Comparison of ENCODE assay signal across 1 cellular context in genomic region chr10:78972160-78972946, GRCh38.
TF ChIP-seq lines count a peak whose summit lies in the region.

No MANE protein-coding gene starts in this region.

TF ChIP-seq in SK-N-SH, 30 proteins besides CTCF, POLR2A, EP300 and RAD21 (continued from another document):
- TF ChIP-seq JUND (IDR thresholded peaks at IDR 0.05): peak; percentile 63
- TF ChIP-seq, protein P1, sequence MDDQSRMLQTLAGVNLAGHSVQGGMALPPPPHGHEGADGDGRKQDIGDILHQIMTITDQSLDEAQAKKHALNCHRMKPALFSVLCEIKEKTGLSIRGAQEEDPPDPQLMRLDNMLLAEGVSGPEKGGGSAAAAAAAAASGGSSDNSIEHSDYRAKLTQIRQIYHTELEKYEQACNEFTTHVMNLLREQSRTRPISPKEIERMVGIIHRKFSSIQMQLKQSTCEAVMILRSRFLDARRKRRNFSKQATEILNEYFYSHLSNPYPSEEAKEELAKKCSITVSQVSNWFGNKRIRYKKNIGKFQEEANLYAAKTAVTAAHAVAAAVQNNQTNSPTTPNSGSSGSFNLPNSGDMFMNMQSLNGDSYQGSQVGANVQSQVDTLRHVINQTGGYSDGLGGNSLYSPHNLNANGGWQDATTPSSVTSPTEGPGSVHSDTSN (IDR thresholded peaks at IDR 0.05): peak; percentile 62
- TF ChIP-seq POLR2AphosphoS5 (IDR thresholded peaks at IDR 0.05; ENCODE audit: low read depth, low read length): no peak
- TF ChIP-seq FOSL2 (IDR thresholded peaks at IDR 0.05; ENCODE audit: borderline replicate concordance, low read depth): peak; percentile 63; the same call in 1 of the 2 replicates
- TF ChIP-seq RFX5 (IDR thresholded peaks at IDR 0.05; ENCODE audit: low read length): no peak
- no peak for TF ChIP-seq EZH2phosphoT487 (IDR thresholded peaks at IDR 0.05; ENCODE audit: borderline replicate concordance, low read depth)
- peak; percentile 59 for TF ChIP-seq NFIC (IDR thresholded peaks at IDR 0.05; ENCODE audit: borderline replicate concordance)
TF ChIP-seq in SK-N-SH: peak in this region for 8.
